Comparison of ENCODE assay signal across 9 cellular contexts in the genomic region with DNA sequence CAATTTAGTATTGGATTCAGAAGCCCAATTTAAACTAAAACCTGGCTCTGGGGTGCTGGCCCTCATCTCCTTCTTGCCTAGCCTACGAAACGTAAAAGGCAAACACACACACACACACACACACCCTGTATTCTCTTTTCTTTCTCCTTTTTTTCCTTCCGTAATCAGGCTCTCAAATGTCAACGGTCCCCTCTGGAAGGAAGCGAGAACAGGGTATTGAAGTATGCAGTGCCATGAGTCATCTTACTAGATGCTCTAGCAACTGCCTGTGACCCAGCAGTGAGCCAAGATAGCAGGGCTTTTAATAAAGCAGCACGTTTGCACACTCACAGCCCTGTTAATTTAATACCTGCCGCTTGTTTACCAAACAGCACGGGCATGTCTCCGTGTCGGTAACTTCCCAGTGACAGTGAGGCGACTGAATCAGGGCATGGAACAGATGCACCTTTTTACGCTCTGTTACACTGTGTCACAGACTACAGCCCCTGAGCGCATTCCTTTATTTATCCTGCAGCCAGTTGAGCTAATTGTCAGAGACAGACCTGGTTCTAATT.
A peak's percentile ranks its signal among the peaks of the same experiment; 100 is the strongest.
DNase-seq lines count a peak whose midpoint lies in the region; ATAC-seq, FAIRE-seq and TF ChIP-seq lines count a peak whose summit lies in the region.
"Had no signal": no experiment of that assay in that cellular context is flagged by ENCODE, and none has a peak within 500 bp of the region (broad histone marks: within the 10 kb centered on the region; RNA-seq: fewer than 3 reads in every experiment).

No MANE protein-coding gene starts in this region.

- H3K9me3 ChIP-seq in right cardiac atrium (ENCODE audit: control insufficient read depth, low read length), result no peaks in the 10 kb centered on the region
- no peaks in the 10 kb centered on the region for H3K9me3 ChIP-seq in thymus (ENCODE audit: control insufficient read depth)

- H3K4me3 ChIP-seq in right cardiac atrium (ENCODE audit: low read length), result no peak overlapping the region
- H3K4me3 ChIP-seq in thymus (ENCODE audit: low read length), result no peak overlapping the region

- H3K27ac ChIP-seq in right cardiac atrium (ENCODE audit: low read length) (no peak overlapping the region), thymus (ENCODE audit: low read depth) (peak overlapping the region; percentile 5)
- H3K27ac ChIP-seq: HL-60 had no signal

- POLR2A ChIA-PET in GM10248 (lab: Yijun Ruan, JAX), result no interaction called here

- DNase-seq in HTR-8/SVneo (ENCODE audit: insufficient read length, low spot score) (peak; percentile 36), right cardiac atrium (peak in 2 of 3 donors; percentile 20 to 37), GM10248 (ENCODE audit: extremely low spot score) (no peak), CD1c-positive myeloid dendritic cell (ENCODE audit: extremely low spot score) (no peak)
- no peak for DNase-seq in effector CD4-positive, alpha-beta T cell

- H3K4me1 ChIP-seq in right cardiac atrium (ENCODE audit: control insufficient read depth, insufficient read depth, low read length) (no peaks in the 10 kb centered on the region), thymus (ENCODE audit: control insufficient read depth, insufficient read depth, low read length) (no peaks in the 10 kb centered on the region)

- no peak for TF ChIP-seq CTCF in GM10248 (IDR thresholded peaks at IDR 0.05; ENCODE audit: control extremely low read depth, extremely low read depth, low read depth, missing control alignments)

- intact Hi-C loops in right cardiac atrium (cut with DNase I), result no loop called here

- ATAC-seq in SK-N-SH treated with all-trans-retinoic acid at 6 μM for 48 hours (peak; percentile 83), right cardiac atrium (peak; percentile 91 to 95), GM21825 (IDR thresholded peaks at IDR 0.05; ENCODE audit: unreplicated experiment) (no peak)

- FAIRE-seq in HTR-8/SVneo (lab: Jason Lieb, UNC), result no peak

- 39% methylated on average over 13 of the region's 13 CpGs for WGBS in right cardiac atrium
- 79% methylated on average over 13 of the region's 13 CpGs for WGBS in thymus

- H3K36me3 ChIP-seq in thymus (ENCODE audit: control insufficient read depth, insufficient read depth), result no peaks in the 10 kb centered on the region

- no peaks in the 10 kb centered on the region for H3K27me3 ChIP-seq in right cardiac atrium (ENCODE audit: control insufficient read depth, insufficient read depth)
- H3K27me3 ChIP-seq in thymus (ENCODE audit: control insufficient read depth, insufficient read depth), result no peaks in the 10 kb centered on the region

- CTCF ChIA-PET in GM10248 (lab: Yijun Ruan, JAX), result no interaction called here

TF ChIP-seq in SK-N-SH treated with all-trans-retinoic acid at 6 μM for 48 hours, 23 proteins besides CTCF, POLR2A, EP300 and RAD21:
- TF ChIP-seq TCF4 (CRISPR knock-in tag; IDR thresholded peaks at IDR 0.05; ENCODE audit: borderline replicate concordance) (no peak), ZNF8 (CRISPR knock-in tag; IDR thresholded peaks at IDR 0.05) (no peak), RARB (CRISPR knock-in tag; IDR thresholded peaks at IDR 0.05) (no peak), ARNTL (CRISPR knock-in tag; IDR thresholded peaks at IDR 0.05; ENCODE audit: borderline replicate concordance, low read depth) (no peak), ZNF565 (CRISPR knock-in tag; conservative IDR thresholded peaks at IDR 0.05; ENCODE audit: low read depth) (no peak), GLIS3 (CRISPR knock-in tag; IDR thresholded peaks at IDR 0.05) (no peak), BACH2 (CRISPR knock-in tag; IDR thresholded peaks at IDR 0.05; ENCODE audit: borderline replicate concordance) (no peak), ZNF70 (CRISPR knock-in tag; IDR thresholded peaks at IDR 0.05) (no peak), TOX (CRISPR knock-in tag; IDR thresholded peaks at IDR 0.05; ENCODE audit: borderline replicate concordance) (no peak), ISL1 (CRISPR knock-in tag; IDR thresholded peaks at IDR 0.05) (no peak), PPARA (CRISPR knock-in tag; IDR thresholded peaks at IDR 0.05; ENCODE audit: borderline replicate concordance) (no peak), ESRRG (CRISPR knock-in tag; IDR thresholded peaks at IDR 0.05) (no peak), ZFP30 (CRISPR knock-in tag; IDR thresholded peaks at IDR 0.05) (no peak)
- TF ChIP-seq, protein P1, sequence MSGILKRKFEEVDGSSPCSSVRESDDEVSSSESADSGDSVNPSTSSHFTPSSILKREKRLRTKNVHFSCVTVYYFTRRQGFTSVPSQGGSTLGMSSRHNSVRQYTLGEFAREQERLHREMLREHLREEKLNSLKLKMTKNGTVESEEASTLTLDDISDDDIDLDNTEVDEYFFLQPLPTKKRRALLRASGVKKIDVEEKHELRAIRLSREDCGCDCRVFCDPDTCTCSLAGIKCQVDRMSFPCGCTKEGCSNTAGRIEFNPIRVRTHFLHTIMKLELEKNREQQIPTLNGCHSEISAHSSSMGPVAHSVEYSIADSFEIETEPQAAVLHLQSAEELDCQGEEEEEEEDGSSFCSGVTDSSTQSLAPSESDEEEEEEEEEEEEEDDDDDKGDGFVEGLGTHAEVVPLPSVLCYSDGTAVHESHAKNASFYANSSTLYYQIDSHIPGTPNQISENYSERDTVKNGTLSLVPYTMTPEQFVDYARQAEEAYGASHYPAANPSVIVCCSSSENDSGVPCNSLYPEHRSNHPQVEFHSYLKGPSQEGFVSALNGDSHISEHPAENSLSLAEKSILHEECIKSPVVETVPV (CRISPR knock-in tag; IDR thresholded peaks at IDR 0.05), result no peak
- TF ChIP-seq, protein P2, sequence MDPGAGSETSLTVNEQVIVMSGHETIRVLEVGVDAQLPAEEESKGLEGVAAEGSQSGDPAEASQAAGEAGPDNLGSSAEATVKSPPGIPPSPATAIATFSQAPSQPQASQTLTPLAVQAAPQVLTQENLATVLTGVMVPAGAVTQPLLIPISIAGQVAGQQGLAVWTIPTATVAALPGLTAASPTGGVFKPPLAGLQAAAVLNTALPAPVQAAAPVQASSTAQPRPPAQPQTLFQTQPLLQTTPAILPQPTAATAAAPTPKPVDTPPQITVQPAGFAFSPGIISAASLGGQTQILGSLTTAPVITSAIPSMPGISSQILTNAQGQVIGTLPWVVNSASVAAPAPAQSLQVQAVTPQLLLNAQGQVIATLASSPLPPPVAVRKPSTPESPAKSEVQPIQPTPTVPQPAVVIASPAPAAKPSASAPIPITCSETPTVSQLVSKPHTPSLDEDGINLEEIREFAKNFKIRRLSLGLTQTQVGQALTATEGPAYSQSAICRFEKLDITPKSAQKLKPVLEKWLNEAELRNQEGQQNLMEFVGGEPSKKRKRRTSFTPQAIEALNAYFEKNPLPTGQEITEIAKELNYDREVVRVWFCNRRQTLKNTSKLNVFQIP (CRISPR knock-in tag; IDR thresholded peaks at IDR 0.05; ENCODE audit: borderline replicate concordance, low read depth), result no peak
- TF ChIP-seq, protein P3, sequence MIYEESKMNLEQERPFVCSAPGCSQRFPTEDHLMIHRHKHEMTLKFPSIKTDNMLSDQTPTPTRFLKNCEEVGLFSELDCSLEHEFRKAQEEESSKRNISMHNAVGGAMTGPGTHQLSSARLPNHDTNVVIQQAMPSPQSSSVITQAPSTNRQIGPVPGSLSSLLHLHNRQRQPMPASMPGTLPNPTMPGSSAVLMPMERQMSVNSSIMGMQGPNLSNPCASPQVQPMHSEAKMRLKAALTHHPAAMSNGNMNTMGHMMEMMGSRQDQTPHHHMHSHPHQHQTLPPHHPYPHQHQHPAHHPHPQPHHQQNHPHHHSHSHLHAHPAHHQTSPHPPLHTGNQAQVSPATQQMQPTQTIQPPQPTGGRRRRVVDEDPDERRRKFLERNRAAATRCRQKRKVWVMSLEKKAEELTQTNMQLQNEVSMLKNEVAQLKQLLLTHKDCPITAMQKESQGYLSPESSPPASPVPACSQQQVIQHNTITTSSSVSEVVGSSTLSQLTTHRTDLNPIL (CRISPR knock-in tag; IDR thresholded peaks at IDR 0.05; ENCODE audit: low read depth), result no peak
- TF ChIP-seq, protein P4, sequence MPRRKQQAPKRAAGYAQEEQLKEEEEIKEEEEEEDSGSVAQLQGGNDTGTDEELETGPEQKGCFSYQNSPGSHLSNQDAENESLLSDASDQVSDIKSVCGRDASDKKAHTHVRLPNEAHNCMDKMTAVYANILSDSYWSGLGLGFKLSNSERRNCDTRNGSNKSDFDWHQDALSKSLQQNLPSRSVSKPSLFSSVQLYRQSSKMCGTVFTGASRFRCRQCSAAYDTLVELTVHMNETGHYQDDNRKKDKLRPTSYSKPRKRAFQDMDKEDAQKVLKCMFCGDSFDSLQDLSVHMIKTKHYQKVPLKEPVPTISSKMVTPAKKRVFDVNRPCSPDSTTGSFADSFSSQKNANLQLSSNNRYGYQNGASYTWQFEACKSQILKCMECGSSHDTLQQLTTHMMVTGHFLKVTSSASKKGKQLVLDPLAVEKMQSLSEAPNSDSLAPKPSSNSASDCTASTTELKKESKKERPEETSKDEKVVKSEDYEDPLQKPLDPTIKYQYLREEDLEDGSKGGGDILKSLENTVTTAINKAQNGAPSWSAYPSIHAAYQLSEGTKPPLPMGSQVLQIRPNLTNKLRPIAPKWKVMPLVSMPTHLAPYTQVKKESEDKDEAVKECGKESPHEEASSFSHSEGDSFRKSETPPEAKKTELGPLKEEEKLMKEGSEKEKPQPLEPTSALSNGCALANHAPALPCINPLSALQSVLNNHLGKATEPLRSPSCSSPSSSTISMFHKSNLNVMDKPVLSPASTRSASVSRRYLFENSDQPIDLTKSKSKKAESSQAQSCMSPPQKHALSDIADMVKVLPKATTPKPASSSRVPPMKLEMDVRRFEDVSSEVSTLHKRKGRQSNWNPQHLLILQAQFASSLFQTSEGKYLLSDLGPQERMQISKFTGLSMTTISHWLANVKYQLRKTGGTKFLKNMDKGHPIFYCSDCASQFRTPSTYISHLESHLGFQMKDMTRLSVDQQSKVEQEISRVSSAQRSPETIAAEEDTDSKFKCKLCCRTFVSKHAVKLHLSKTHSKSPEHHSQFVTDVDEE (CRISPR knock-in tag; IDR thresholded peaks at IDR 0.05), result no peak
- TF ChIP-seq, protein P5, sequence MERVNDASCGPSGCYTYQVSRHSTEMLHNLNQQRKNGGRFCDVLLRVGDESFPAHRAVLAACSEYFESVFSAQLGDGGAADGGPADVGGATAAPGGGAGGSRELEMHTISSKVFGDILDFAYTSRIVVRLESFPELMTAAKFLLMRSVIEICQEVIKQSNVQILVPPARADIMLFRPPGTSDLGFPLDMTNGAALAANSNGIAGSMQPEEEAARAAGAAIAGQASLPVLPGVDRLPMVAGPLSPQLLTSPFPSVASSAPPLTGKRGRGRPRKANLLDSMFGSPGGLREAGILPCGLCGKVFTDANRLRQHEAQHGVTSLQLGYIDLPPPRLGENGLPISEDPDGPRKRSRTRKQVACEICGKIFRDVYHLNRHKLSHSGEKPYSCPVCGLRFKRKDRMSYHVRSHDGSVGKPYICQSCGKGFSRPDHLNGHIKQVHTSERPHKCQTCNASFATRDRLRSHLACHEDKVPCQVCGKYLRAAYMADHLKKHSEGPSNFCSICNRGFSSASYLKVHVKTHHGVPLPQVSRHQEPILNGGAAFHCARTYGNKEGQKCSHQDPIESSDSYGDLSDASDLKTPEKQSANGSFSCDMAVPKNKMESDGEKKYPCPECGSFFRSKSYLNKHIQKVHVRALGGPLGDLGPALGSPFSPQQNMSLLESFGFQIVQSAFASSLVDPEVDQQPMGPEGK (CRISPR knock-in tag; IDR thresholded peaks at IDR 0.05; ENCODE audit: borderline replicate concordance), result no peak

Comparison
In these comparisons a context has a peak if more than half of its experiments do, and no peak if none do; other contexts are left out.
1. DNase-seq: peak in HTR-8/SVneo (single experiment) and right cardiac atrium (2 of 3); none in GM10248 (single experiment), CD1c-positive myeloid dendritic cell (single experiment) and effector CD4-positive, alpha-beta T cell (single experiment).